ENCODE assay signal across 12 cellular contexts in genomic region chr4:82500106-82500738, GRCh38.
DNase-seq lines count a peak whose midpoint lies in the region; ATAC-seq and TF ChIP-seq lines count a peak whose summit lies in the region.
"Had no signal": no experiment of that assay in that cellular context is flagged by ENCODE, and none has a peak within 500 bp of the region (broad histone marks: within the 10 kb centered on the region; RNA-seq: fewer than 3 reads in every experiment).

No MANE protein-coding gene starts in this region.

- H3K9me2 ChIP-seq in PC-9 (ENCODE audit: insufficient read depth), result no peaks in the 10 kb centered on the region

- H3K36me3 ChIP-seq in PC-9 (ENCODE audit: low read depth), result no peaks in the 10 kb centered on the region
- H3K36me3 ChIP-seq in iPS-20b (ENCODE audit: insufficient read depth, low read depth, low read length), result no peaks in the 10 kb centered on the region
- H3K36me3 ChIP-seq in right lobe of liver, result no peaks in the 10 kb centered on the region
- H3K36me3 ChIP-seq: MG63 had no signal

- H3K27ac ChIP-seq in PC-9, result no peak overlapping the region
- no peak overlapping the region for H3K27ac ChIP-seq in iPS-20b (ENCODE audit: low read length)
- H3K27ac ChIP-seq in right lobe of liver, result no peak overlapping the region
- H3K27ac ChIP-seq: upper lobe of left lung had no signal

- H3K4me1 ChIP-seq in PC-9 (replicated peaks; ENCODE audit: insufficient read depth), result peaks cover 13% of the 10 kb centered on the region
- H3K4me1 ChIP-seq in iPS-20b (ENCODE audit: insufficient read depth, low read length), result peaks cover 16% of the 10 kb centered on the region; the same call in 1 of the 2 replicates
- no peaks in the 10 kb centered on the region for H3K4me1 ChIP-seq in right lobe of liver
- H3K4me1 ChIP-seq: upper lobe of left lung had no signal

- H3K27me3 ChIP-seq in PC-9 (ENCODE audit: insufficient read depth, low read depth), result no peaks in the 10 kb centered on the region
- no peaks in the 10 kb centered on the region for H3K27me3 ChIP-seq in iPS-20b (ENCODE audit: insufficient read depth, low read length)
- H3K27me3 ChIP-seq in right lobe of liver, result no peaks in the 10 kb centered on the region
- H3K27me3 ChIP-seq: MG63, upper lobe of left lung had no signal

- no TSS peak for BruUV-seq in PC-9 (replicated peaks; lab: Mats Ljungman, UMichigan)

- POLR2A ChIA-PET in PC-9 (lab: Charles Lee; ENCODE audit: unreplicated experiment), result interaction anchor here (0.7 kb wide), 1 partner anchor 768 kb away, joined by 3 read pairs; no protein-coding TSS in a partner anchor

- TF ChIP-seq POLR2A in right lobe of liver (IDR thresholded peaks at IDR 0.05), result no peak

- intact Hi-C loops in PC-9 (cut with micrococcal nuclease; ENCODE audit: unreplicated experiment), result no loop called here
- intact Hi-C loops in right lobe of liver (cut with DNase I), result no loop called here

- no peaks in the 10 kb centered on the region for H3K9me3 ChIP-seq in PC-9 (ENCODE audit: insufficient read depth, low read depth)
- no peaks in the 10 kb centered on the region for H3K9me3 ChIP-seq in iPS-20b (ENCODE audit: insufficient read depth, low read depth, low read length)
- H3K9me3 ChIP-seq in right lobe of liver, result no peaks in the 10 kb centered on the region
- H3K9me3 ChIP-seq: MG63, upper lobe of left lung had no signal

- DNase-seq in DMS153 treated with DMSO at 0.1 percent for 48 hours (lab: John Stamatoyannopoulos, UW; ENCODE audit: unreplicated experiment), result peak; percentile 95
- DNase-seq in DMS153 (lab: John Stamatoyannopoulos, UW), result no peak
- DNase-seq in NCI-H1092 (lab: John Stamatoyannopoulos, UW), result peak; percentile 70
- peak in 1 of 2 experiments; percentile 68 for DNase-seq in PC-9
- DNase-seq in right lobe of liver, result no peak
- DNase-seq in NCI-H82 (lab: John Stamatoyannopoulos, UW), result no peak
- no peak for DNase-seq in activated gamma-delta T cell (lab: John Stamatoyannopoulos, UW)
- DNase-seq: activated B cell treated with CpG ODN at 0.5 μM for 24 hours; activated CD8-positive, alpha-beta memory T cell treated with anti-CD3 and anti-CD28 coated beads, Interleukin-2, amount 50 U/mL, for 4 hours; MG63; upper lobe of left lung had no signal

- H3K4me3 ChIP-seq in PC-9 (0 out of 2 replicates have a peak overlapping the region, but pooled peaks have one; percentile 8), iPS-20b (ENCODE audit: low read length) (0 out of 2 replicates have a peak overlapping the region, but pooled peaks have one; percentile 2), right lobe of liver (no peak overlapping the region)
- H3K4me3 ChIP-seq: MG63, upper lobe of left lung had no signal

- CTCF ChIA-PET in PC-9 (lab: Charles Lee), result no interaction called here

- H3K4me2 ChIP-seq in PC-9, result peak overlapping the region; percentile 28; the same call in 1 of the 2 replicates

- H2AFZ ChIP-seq in PC-9, result no peak overlapping the region

- H3F3A ChIP-seq in PC-9 (ENCODE audit: insufficient read depth, low read depth), result peaks cover 13% of the 10 kb centered on the region; the same call in 1 of the 2 replicates

- 55% methylated on average over 2 of the region's 2 CpGs for WGBS in right lobe of liver (ENCODE audit: insufficient coverage, low coverage, low lambda C conversion rate, missing lambda C conversion rate)

- no peaks in the 10 kb centered on the region for H4K20me1 ChIP-seq in PC-9 (ENCODE audit: insufficient read depth)

- TF ChIP-seq CTCF in PC-9 (conservative IDR thresholded peaks at IDR 0.05) (no peak), right lobe of liver (IDR thresholded peaks at IDR 0.05) (no peak)

- H3K9ac ChIP-seq in iPS-20b (ENCODE audit: low read depth, low read length), result no peak overlapping the region

- ATAC-seq in right lobe of liver, result no peak

- H3K79me2 ChIP-seq in PC-9 (ENCODE audit: low read depth), result no peaks in the 10 kb centered on the region

Comparison
In these comparisons a context has a peak if more than half of its experiments do, and no peak if none do; other contexts are left out.
1. DNase-seq: peak in DMS153 treated with DMSO at 0.1 percent for 48 hours (single experiment) and NCI-H1092 (single experiment); none in DMS153 (single experiment), right lobe of liver (0 of 3), NCI-H82 (single experiment) and activated gamma-delta T cell (single experiment).
2. H3K4me3 ChIP-seq: peak in PC-9 (single experiment) and iPS-20b (single experiment); none in right lobe of liver (0 of 3).